ENCODE assay signal across 18 cellular contexts in genomic region chr3:155418426-155418825, GRCh38.
DNase-seq lines count a peak whose midpoint lies in the region; ATAC-seq, FAIRE-seq and TF ChIP-seq lines count a peak whose summit lies in the region.
"Had no signal": no experiment of that assay in that cellular context is flagged by ENCODE, and none has a peak within 500 bp of the region (broad histone marks: within the 10 kb centered on the region; RNA-seq: fewer than 3 reads in every experiment).

No MANE protein-coding gene starts in this region.

- H3K79me2 ChIP-seq in GM23338 (replicated peaks; ENCODE audit: insufficient read depth): no peaks in the 10 kb centered on the region

- no peaks in the 10 kb centered on the region for H3K27me3 ChIP-seq in GM23338 (ENCODE audit: insufficient read depth)
- H3K27me3 ChIP-seq: Peyer's patch had no signal

- H3K27ac Mint-ChIP-seq in GM23338 (no peak overlapping the region), nephron (peak overlapping the region; percentile 36 to 78 (median 46))
- H3K27ac Mint-ChIP-seq: effector memory CD8-positive, alpha-beta T cell; immature natural killer cell; T-helper 1 cell treated with Interleukin-12 subunit alpha and Interleukin-12 subunit beta and Interleukin-4 antibody, amounts not matched to agents 30 μg/mL and 1 μg/mL, for 36 hours had no signal

- 0 out of 2 replicates have a peak overlapping the region, but pooled peaks have one; percentile 27 for H3K27ac ChIP-seq in GM23338 (ENCODE audit: low read depth)
- H3K27ac ChIP-seq: Peyer's patch had no signal

- H3K4me1 Mint-ChIP-seq in GM23338 (peaks cover 28% of the 10 kb centered on the region), nephron (peaks cover 28% of the 10 kb centered on the region)
- H3K4me1 Mint-ChIP-seq: immature natural killer cell had no signal

- DNase-seq in GM23338 (ENCODE audit: low spot score): peak; percentile 42
- peak; percentile 81 for DNase-seq in NCI-H2227 (lab: John Stamatoyannopoulos, UW; ENCODE audit: unreplicated experiment)
- DNase-seq in ecto neural progenitor cell (ENCODE audit: low spot score): peak; percentile 55
- DNase-seq in 8988T: no peak
- DNase-seq in RCC 7860 (ENCODE audit: low spot score): no peak
- no peak for DNase-seq in activated naive CD4-positive, alpha-beta T cell treated with Interleukin-2 at 50 U/mL for 16 hours
- no peak for DNase-seq in NCI-H2196 treated with DMSO at 0.1 percent for 48 hours (lab: John Stamatoyannopoulos, UW; ENCODE audit: unreplicated experiment)
- DNase-seq: activated CD4-positive, CD25-positive, alpha-beta regulatory T cell; DMS53; effector memory CD8-positive, alpha-beta T cell; immature natural killer cell; midbrain; NCI-H526 treated with DMSO at 0.1 percent for 48 hours; Peyer's patch; stimulated activated naive CD8-positive, alpha-beta T cell treated with anti-CD3 and anti-CD28 coated beads, Interleukin-15, Interleukin-2, amounts not matched to agents 100 U/mL and 50 U/mL, for 24 hours had no signal

- TF ChIP-seq CTCF in GM23338 (conservative IDR thresholded peaks at IDR 0.05; ENCODE audit: low read depth in 2 of 2) (no peak), nephron (IDR thresholded peaks at IDR 0.05; ENCODE audit: unreplicated experiment in 3 of 3) (no peak)

- H2AFZ ChIP-seq in GM23338: no peak overlapping the region

- H3K4me3 Mint-ChIP-seq in GM23338: no peak overlapping the region
- H3K4me3 Mint-ChIP-seq in nephron: no peak overlapping the region
- H3K4me3 Mint-ChIP-seq: effector memory CD8-positive, alpha-beta T cell; immature natural killer cell; T-helper 1 cell treated with Interleukin-12 subunit alpha and Interleukin-12 subunit beta and Interleukin-4 antibody, amounts not matched to agents 30 μg/mL and 1 μg/mL, for 36 hours had no signal

- peaks cover 2% of the 10 kb centered on the region for H3K27me3 Mint-ChIP-seq in GM23338 (ENCODE audit: insufficient read depth, low read depth, poor library complexity)
- H3K27me3 Mint-ChIP-seq in nephron (ENCODE audit: low read depth): no peaks in the 10 kb centered on the region
- H3K27me3 Mint-ChIP-seq: brain had no signal

- H3K9me3 Mint-ChIP-seq in GM23338 (peaks cover 2% of the 10 kb centered on the region; the same call in 1 of the 3 replicates), nephron (no peaks in the 10 kb centered on the region)
- H3K9me3 Mint-ChIP-seq: effector memory CD8-positive, alpha-beta T cell; T-helper 1 cell treated with Interleukin-12 subunit alpha and Interleukin-12 subunit beta and Interleukin-4 antibody, amounts not matched to agents 30 μg/mL and 1 μg/mL, for 36 hours had no signal

- no peaks in the 10 kb centered on the region for H3K36me3 Mint-ChIP-seq in GM23338 (ENCODE audit: low read depth)
- H3K36me3 Mint-ChIP-seq in nephron (ENCODE audit: low read depth): no peaks in the 10 kb centered on the region
- H3K36me3 Mint-ChIP-seq: brain, immature natural killer cell had no signal

- no peaks in the 10 kb centered on the region for H3F3A ChIP-seq in GM23338 (replicated peaks; ENCODE audit: low read depth)

- H3K4me1 ChIP-seq in GM23338 (ENCODE audit: insufficient read depth): peaks cover 30% of the 10 kb centered on the region
- H3K4me1 ChIP-seq: Peyer's patch had no signal

- H3K9me2 ChIP-seq in GM23338 (ENCODE audit: insufficient read depth): no peaks in the 10 kb centered on the region; the same call in none of the 2 replicates

- no peak overlapping the region for H3K4me3 ChIP-seq in GM23338
- H3K4me3 ChIP-seq: Peyer's patch had no signal

- ATAC-seq in GM23338: no peak
- ATAC-seq: effector memory CD8-positive, alpha-beta T cell; stimulated activated naive CD8-positive, alpha-beta T cell treated with anti-CD3 and anti-CD28 coated beads, Interleukin-15, Interleukin-2, amounts not matched to agents 100 U/mL and 50 U/mL, for 24 hours had no signal

- no peak overlapping the region for H3K4me2 ChIP-seq in GM23338

- H3K36me3 ChIP-seq in GM23338 (ENCODE audit: insufficient read depth): no peaks in the 10 kb centered on the region
- H3K36me3 ChIP-seq: Peyer's patch had no signal

- no peaks in the 10 kb centered on the region for H4K20me1 ChIP-seq in GM23338 (replicated peaks; ENCODE audit: insufficient read depth)

- FAIRE-seq in RCC 7860 (lab: Jason Lieb, UNC): no peak

TF ChIP-seq in GM23338, 12 proteins besides CTCF, POLR2A, EP300 and RAD21 (continues in another document):
- no peak for TF ChIP-seq CREB1 (CRISPR knock-in tag; IDR thresholded peaks at IDR 0.05; ENCODE audit: low read depth)
- no peak for TF ChIP-seq ETS1 (IDR thresholded peaks at IDR 0.05)
- no peak for TF ChIP-seq EZH2 (IDR thresholded peaks at IDR 0.05; ENCODE audit: low read depth, unreplicated experiment)
- no peak for TF ChIP-seq JUNB (IDR thresholded peaks at IDR 0.05; ENCODE audit: unreplicated experiment)
- TF ChIP-seq POLR2AphosphoS5 (IDR thresholded peaks at IDR 0.05; ENCODE audit: low read depth): no peak
- TF ChIP-seq NANOG (IDR thresholded peaks at IDR 0.05; ENCODE audit: borderline replicate concordance): no peak
- TF ChIP-seq ZNF331 (CRISPR knock-in tag; IDR thresholded peaks at IDR 0.05; ENCODE audit: low read depth): no peak
- TF ChIP-seq ZNF114 (CRISPR knock-in tag; IDR thresholded peaks at IDR 0.05): no peak
- TF ChIP-seq ZNF462 (CRISPR knock-in tag; IDR thresholded peaks at IDR 0.05): no peak
- no peak for TF ChIP-seq EZH2phosphoT487 (IDR thresholded peaks at IDR 0.05; ENCODE audit: unreplicated experiment)

Comparison
In these comparisons a context has a peak if more than half of its experiments do, and no peak if none do; other contexts are left out.
1. DNase-seq: peak in GM23338 (single experiment), NCI-H2227 (single experiment) and ecto neural progenitor cell (single experiment); none in 8988T (single experiment), RCC 7860 (single experiment), activated naive CD4-positive, alpha-beta T cell treated with Interleukin-2 at 50 U/mL for 16 hours (single experiment) and NCI-H2196 treated with DMSO at 0.1 percent for 48 hours (single experiment).